ENCODE assay signal across 1 cellular context in genomic region chr3:170809021-170809974, GRCh38.
TF ChIP-seq lines count a peak whose summit lies in the region.

No MANE protein-coding gene starts in this region.

TF ChIP-seq in K562, 482 proteins besides CTCF, POLR2A, EP300 and RAD21 (continued from another document and continues in another):
- TF ChIP-seq NR2C2 (CRISPR knock-in tag; IDR thresholded peaks at IDR 0.05) (no peak), NR2C2 (tag; IDR thresholded peaks at IDR 0.05) (no peak; the same call in 1 of the 2 replicates), EP400 (IDR thresholded peaks at IDR 0.05) (no peak; the same call in none of the 2 replicates), ZZZ3 (IDR thresholded peaks at IDR 0.05) (no peak), CBX1 (IDR thresholded peaks at IDR 0.05; ENCODE audit: low read depth) (no peak), ZKSCAN8 (CRISPR knock-in tag; IDR thresholded peaks at IDR 0.05) (no peak), ZC3H4 (CRISPR knock-in tag; IDR thresholded peaks at IDR 0.05; ENCODE audit: borderline replicate concordance) (no peak), ZNF134 (CRISPR knock-in tag; conservative IDR thresholded peaks at IDR 0.05) (no peak), SAP30 (IDR thresholded peaks at IDR 0.05; ENCODE audit: borderline replicate concordance, insufficient read depth, low read depth, low read length, poor library complexity, severe bottlenecking) (no peak), ZNF407 (IDR thresholded peaks at IDR 0.05; ENCODE audit: low read depth) (no peak), ETS2 (tag; IDR thresholded peaks at IDR 0.05; ENCODE audit: borderline replicate concordance, poor library complexity, severe bottlenecking) (no peak), RBM39 (optimal IDR thresholded peaks at IDR 0.05; ENCODE audit: low read depth, low read length) (no peak), NFRKB (IDR thresholded peaks at IDR 0.05; ENCODE audit: low read depth) (no peak), DEAF1 (CRISPR knock-in tag; IDR thresholded peaks at IDR 0.05) (peak; percentile 94), TCFL5 (CRISPR knock-in tag; conservative IDR thresholded peaks at IDR 0.05) (no peak), HDAC6 (IDR thresholded peaks at IDR 0.05; ENCODE audit: low read depth, low read length) (no peak), TCF7L2 (IDR thresholded peaks at IDR 0.05; ENCODE audit: low read depth, low read length) (no peak), SREBF2 (CRISPR knock-in tag; IDR thresholded peaks at IDR 0.05) (no peak), POLR3A (IDR thresholded peaks at IDR 0.05; ENCODE audit: borderline replicate concordance, extremely low read depth, insufficient read depth, insufficient read length) (no peak), CHD1 (IDR thresholded peaks at IDR 0.05; ENCODE audit: low read length) (no peak), SAFB2 (IDR thresholded peaks at IDR 0.05; ENCODE audit: borderline replicate concordance, low read depth, low read length, severe bottlenecking) (no peak), MYNN (IDR thresholded peaks at IDR 0.05) (no peak), MYNN (CRISPR knock-in tag; IDR thresholded peaks at IDR 0.05) (no peak), SMAD1 (IDR thresholded peaks at IDR 0.05; ENCODE audit: low read depth, low read length, partially characterized antibody) (no peak), E2F8 (IDR thresholded peaks at IDR 0.05; ENCODE audit: low read depth, partially characterized antibody) (no peak), KLF13 (tag; IDR thresholded peaks at IDR 0.05; ENCODE audit: borderline replicate concordance, low read depth) (no peak), ZKSCAN3 (CRISPR knock-in tag; IDR thresholded peaks at IDR 0.05) (no peak), CBFA2T2 (conservative IDR thresholded peaks at IDR 0.05) (no peak), HMG20A (CRISPR knock-in tag; conservative IDR thresholded peaks at IDR 0.05) (no peak), GABPA (tag; conservative IDR thresholded peaks at IDR 0.05; ENCODE audit: low read depth) (no peak), CBFB (CRISPR knock-in tag; IDR thresholded peaks at IDR 0.05) (no peak), BACH1 (tag; IDR thresholded peaks at IDR 0.05) (no peak), MCM7 (IDR thresholded peaks at IDR 0.05) (no peak)
- TF ChIP-seq, protein P1, sequence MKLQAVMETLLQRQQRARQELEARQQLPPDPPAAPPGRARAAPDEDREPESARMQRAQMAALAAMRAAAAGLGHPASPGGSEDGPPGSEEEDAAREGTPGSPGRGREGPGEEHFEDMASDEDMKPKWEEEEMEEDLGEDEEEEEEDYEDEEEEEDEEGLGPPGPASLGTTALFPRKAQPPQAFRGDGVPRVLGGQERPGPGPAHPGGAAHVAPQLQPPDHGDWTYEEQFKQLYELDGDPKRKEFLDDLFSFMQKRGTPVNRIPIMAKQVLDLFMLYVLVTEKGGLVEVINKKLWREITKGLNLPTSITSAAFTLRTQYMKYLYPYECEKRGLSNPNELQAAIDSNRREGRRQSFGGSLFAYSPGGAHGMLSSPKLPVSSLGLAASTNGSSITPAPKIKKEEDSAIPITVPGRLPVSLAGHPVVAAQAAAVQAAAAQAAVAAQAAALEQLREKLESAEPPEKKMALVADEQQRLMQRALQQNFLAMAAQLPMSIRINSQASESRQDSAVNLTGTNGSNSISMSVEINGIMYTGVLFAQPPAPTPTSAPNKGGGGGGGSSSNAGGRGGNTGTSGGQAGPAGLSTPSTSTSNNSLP (IDR thresholded peaks at IDR 0.05; ENCODE audit: borderline replicate concordance, low read depth, low read length), result peak; percentile 41; the same call in 1 of the 2 replicates
- TF ChIP-seq, protein P2, sequence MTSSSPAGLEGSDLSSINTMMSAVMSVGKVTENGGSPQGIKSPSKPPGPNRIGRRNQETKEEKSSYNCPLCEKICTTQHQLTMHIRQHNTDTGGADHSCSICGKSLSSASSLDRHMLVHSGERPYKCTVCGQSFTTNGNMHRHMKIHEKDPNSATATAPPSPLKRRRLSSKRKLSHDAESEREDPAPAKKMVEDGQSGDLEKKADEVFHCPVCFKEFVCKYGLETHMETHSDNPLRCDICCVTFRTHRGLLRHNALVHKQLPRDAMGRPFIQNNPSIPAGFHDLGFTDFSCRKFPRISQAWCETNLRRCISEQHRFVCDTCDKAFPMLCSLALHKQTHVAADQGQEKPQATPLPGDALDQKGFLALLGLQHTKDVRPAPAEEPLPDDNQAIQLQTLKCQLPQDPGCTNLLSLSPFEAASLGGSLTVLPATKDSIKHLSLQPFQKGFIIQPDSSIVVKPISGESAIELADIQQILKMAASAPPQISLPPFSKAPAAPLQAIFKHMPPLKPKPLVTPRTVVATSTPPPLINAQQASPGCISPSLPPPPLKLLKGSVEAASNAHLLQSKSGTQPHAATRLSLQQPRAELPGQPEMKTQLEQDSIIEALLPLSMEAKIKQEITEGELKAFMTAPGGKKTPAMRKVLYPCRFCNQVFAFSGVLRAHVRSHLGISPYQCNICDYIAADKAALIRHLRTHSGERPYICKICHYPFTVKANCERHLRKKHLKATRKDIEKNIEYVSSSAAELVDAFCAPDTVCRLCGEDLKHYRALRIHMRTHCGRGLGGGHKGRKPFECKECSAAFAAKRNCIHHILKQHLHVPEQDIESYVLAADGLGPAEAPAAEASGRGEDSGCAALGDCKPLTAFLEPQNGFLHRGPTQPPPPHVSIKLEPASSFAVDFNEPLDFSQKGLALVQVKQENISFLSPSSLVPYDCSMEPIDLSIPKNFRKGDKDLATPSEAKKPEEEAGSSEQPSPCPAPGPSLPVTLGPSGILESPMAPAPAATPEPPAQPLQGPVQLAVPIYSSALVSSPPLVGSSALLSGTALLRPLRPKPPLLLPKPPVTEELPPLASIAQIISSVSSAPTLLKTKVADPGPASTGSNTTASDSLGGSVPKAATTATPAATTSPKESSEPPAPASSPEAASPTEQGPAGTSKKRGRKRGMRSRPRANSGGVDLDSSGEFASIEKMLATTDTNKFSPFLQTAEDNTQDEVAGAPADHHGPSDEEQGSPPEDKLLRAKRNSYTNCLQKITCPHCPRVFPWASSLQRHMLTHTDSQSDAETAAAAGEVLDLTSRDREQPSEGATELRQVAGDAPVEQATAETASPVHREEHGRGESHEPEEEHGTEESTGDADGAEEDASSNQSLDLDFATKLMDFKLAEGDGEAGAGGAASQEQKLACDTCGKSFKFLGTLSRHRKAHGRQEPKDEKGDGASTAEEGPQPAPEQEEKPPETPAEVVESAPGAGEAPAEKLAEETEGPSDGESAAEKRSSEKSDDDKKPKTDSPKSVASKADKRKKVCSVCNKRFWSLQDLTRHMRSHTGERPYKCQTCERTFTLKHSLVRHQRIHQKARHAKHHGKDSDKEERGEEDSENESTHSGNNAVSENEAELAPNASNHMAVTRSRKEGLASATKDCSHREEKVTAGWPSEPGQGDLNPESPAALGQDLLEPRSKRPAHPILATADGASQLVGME (CRISPR knock-in tag; IDR thresholded peaks at IDR 0.05), result peak; percentile 90; the same call in 1 of the 2 replicates
- TF ChIP-seq, protein P3, sequence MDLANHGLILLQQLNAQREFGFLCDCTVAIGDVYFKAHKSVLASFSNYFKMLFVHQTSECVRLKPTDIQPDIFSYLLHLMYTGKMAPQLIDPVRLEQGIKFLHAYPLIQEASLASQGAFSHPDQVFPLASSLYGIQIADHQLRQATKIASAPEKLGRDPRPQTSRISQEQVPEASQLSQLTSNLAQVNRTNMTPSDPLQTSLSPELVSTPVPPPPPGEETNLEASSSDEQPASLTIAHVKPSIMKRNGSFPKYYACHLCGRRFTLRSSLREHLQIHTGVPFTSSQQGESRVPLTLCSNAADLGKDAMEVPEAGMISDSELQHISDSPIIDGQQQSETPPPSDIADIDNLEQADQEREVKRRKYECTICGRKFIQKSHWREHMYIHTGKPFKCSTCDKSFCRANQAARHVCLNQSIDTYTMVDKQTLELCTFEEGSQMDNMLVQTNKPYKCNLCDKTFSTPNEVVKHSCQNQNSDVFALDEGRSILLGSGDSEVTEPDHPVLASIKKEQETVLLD (IDR thresholded peaks at IDR 0.05), result no peak
